19 cellular contexts compared by ENCODE assay signal in genomic region chr20:18166241-18166881, GRCh38. TPM values are rescaled to one million over a fixed set of nuclear protein-coding genes. Genes with fewer than 3 reads are reported as not detected.
DNase-seq lines count a peak whose midpoint lies in the region; ATAC-seq lines count a peak whose summit lies in the region.
"Had no signal": no experiment of that assay in that cellular context is flagged by ENCODE, and none has a peak within 500 bp of the region (broad histone marks: within the 10 kb centered on the region; RNA-seq: fewer than 3 reads in every experiment).

No MANE protein-coding gene starts in this region.

- no peak overlapping the region for H3K27ac ChIP-seq in CD4-positive, CD25-positive, alpha-beta regulatory T cell (ENCODE audit: insufficient read depth, low read length, poor library complexity, severe bottlenecking)
- peak overlapping the region; percentile 43; the same call in 1 of the 2 replicates for H3K27ac ChIP-seq in HUES64 (ENCODE audit: low read depth, low read length)
- H3K27ac ChIP-seq in naive thymus-derived CD4-positive, alpha-beta T cell (ENCODE audit: low read depth, low read length), result no peak overlapping the region
- H3K27ac ChIP-seq: RWPE1, WERI-Rb-1 had no signal

- peak overlapping the region; percentile 1; the same call in 1 of the 2 replicates for H3K9ac ChIP-seq in HUES64 (ENCODE audit: low read depth, low read length)

- intact Hi-C loops in naive thymus-derived CD4-positive, alpha-beta T cell (cut with micrococcal nuclease), result no loop called here

- POLR2A ChIA-PET in activated naive CD8-positive, alpha-beta T cell treated with anti-CD3 and anti-CD28 coated beads, Interleukin-2, amount 10 ng/mL, durations not matched to agents 7 days and 5 days (lab: Charles Lee), result no interaction called here
- POLR2A ChIA-PET in naive thymus-derived CD4-positive, alpha-beta T cell (lab: Charles Lee), result interaction anchor here (0.6 kb wide), 1 partner anchor 74 kb away, joined by 6 read pairs; no protein-coding TSS in a partner anchor

- no peak for ATAC-seq in CD4-positive, CD25-positive, alpha-beta regulatory T cell (ENCODE audit: low read depth in 2 of 2)
- ATAC-seq in activated naive CD8-positive, alpha-beta T cell treated with anti-CD3 and anti-CD28 coated beads, Interleukin-2, amount 10 ng/mL, durations not matched to agents 7 days and 5 days (ENCODE audit: low read depth), result no peak
- ATAC-seq in naive thymus-derived CD4-positive, alpha-beta T cell, result no peak
- ATAC-seq: sciatic nerve had no signal

- WGBS in HUES64, result 66% methylated on average over 5 of the region's 5 CpGs

- H3K9me3 Mint-ChIP-seq in CD4-positive, CD25-positive, alpha-beta regulatory T cell, result peaks cover 0 to 3% (median 0%) of the 10 kb centered on the region in 7 donors
- peaks cover 3% of the 10 kb centered on the region for H3K9me3 Mint-ChIP-seq in activated naive CD8-positive, alpha-beta T cell treated with anti-CD3 and anti-CD28 coated beads, Interleukin-2, amount 10 ng/mL, durations not matched to agents 7 days and 5 days
- no peaks in the 10 kb centered on the region for H3K9me3 Mint-ChIP-seq in naive thymus-derived CD4-positive, alpha-beta T cell
- H3K9me3 Mint-ChIP-seq: activated naive CD4-positive, alpha-beta T cell treated with anti-CD3 and anti-CD28 coated beads for 36 hours had no signal

- H3K36me3 Mint-ChIP-seq in CD4-positive, CD25-positive, alpha-beta regulatory T cell, result peaks cover 63% of the 10 kb centered on the region
- H3K36me3 Mint-ChIP-seq in activated naive CD8-positive, alpha-beta T cell treated with anti-CD3 and anti-CD28 coated beads, Interleukin-2, amount 10 ng/mL, durations not matched to agents 7 days and 5 days, result peaks cover 38% of the 10 kb centered on the region
- H3K36me3 Mint-ChIP-seq in naive thymus-derived CD4-positive, alpha-beta T cell, result peaks cover 26 to 78% (median 39%) of the 10 kb centered on the region in 5 donors

- CTCF ChIA-PET in naive thymus-derived CD4-positive, alpha-beta T cell (lab: Charles Lee), result no interaction called here

- no peaks in the 10 kb centered on the region for H3K9me3 ChIP-seq in CD4-positive, CD25-positive, alpha-beta regulatory T cell (ENCODE audit: control insufficient read depth in 2 of 2, low read length in 2 of 2)
- H3K9me3 ChIP-seq in HUES64 (ENCODE audit: insufficient read depth, low read depth, low read length), result no peaks in the 10 kb centered on the region
- H3K9me3 ChIP-seq in naive thymus-derived CD4-positive, alpha-beta T cell (ENCODE audit: control insufficient read depth in 2 of 3, low read length in 3 of 3), result no peaks in the 10 kb centered on the region
- H3K9me3 ChIP-seq: HAP-1, MG63 had no signal

- peaks cover 27 to 60% (median 37%) of the 10 kb centered on the region in 4 donors for H3K4me1 Mint-ChIP-seq in CD4-positive, CD25-positive, alpha-beta regulatory T cell
- peaks cover 18% of the 10 kb centered on the region for H3K4me1 Mint-ChIP-seq in activated naive CD8-positive, alpha-beta T cell treated with anti-CD3 and anti-CD28 coated beads, Interleukin-2, amount 10 ng/mL, durations not matched to agents 7 days and 5 days
- peaks cover 25 to 83% (median 76%) of the 10 kb centered on the region in 7 donors for H3K4me1 Mint-ChIP-seq in naive thymus-derived CD4-positive, alpha-beta T cell

- H3K4me1 ChIP-seq in CD4-positive, CD25-positive, alpha-beta regulatory T cell (ENCODE audit: control insufficient read depth, insufficient read depth, low read length, poor library complexity, severe bottlenecking), result peaks cover 8% of the 10 kb centered on the region
- H3K4me1 ChIP-seq in HUES64 (ENCODE audit: insufficient read depth, low read length), result peaks cover 29% of the 10 kb centered on the region
- peaks cover 10 to 16% of the 10 kb centered on the region in 2 donors for H3K4me1 ChIP-seq in naive thymus-derived CD4-positive, alpha-beta T cell (ENCODE audit: control insufficient read depth in 2 of 2, insufficient read depth in 2 of 2, low read length in 2 of 2)
- H3K4me1 ChIP-seq: HAP-1 had no signal

- H3K27me3 ChIP-seq in CD4-positive, CD25-positive, alpha-beta regulatory T cell (ENCODE audit: control insufficient read depth, insufficient read depth, low read length), result no peaks in the 10 kb centered on the region
- H3K27me3 ChIP-seq in HUES64 (ENCODE audit: insufficient read depth, low read length), result no peaks in the 10 kb centered on the region
- no peaks in the 10 kb centered on the region for H3K27me3 ChIP-seq in naive thymus-derived CD4-positive, alpha-beta T cell (ENCODE audit: control insufficient read depth in 2 of 2, insufficient read depth in 2 of 2, low read length in 2 of 2)
- H3K27me3 ChIP-seq: MG63 had no signal

- peaks cover 31% of the 10 kb centered on the region for H3K36me3 ChIP-seq in CD4-positive, CD25-positive, alpha-beta regulatory T cell (ENCODE audit: control insufficient read depth, insufficient read depth, low read length)
- peaks cover 47% of the 10 kb centered on the region for H3K36me3 ChIP-seq in HUES64 (ENCODE audit: insufficient read depth, low read length)
- peaks cover 0 to 46% (median 0%) of the 10 kb centered on the region in 3 experiments for H3K36me3 ChIP-seq in naive thymus-derived CD4-positive, alpha-beta T cell (ENCODE audit: control insufficient read depth in 2 of 3, insufficient read depth in 3 of 3, low read length in 3 of 3)
- H3K36me3 ChIP-seq: MG63 had no signal

- DNase-seq in CD4-positive, CD25-positive, alpha-beta regulatory T cell, result no peak
- DNase-seq in activated naive CD8-positive, alpha-beta T cell treated with anti-CD3 and anti-CD28 coated beads, Interleukin-2, amount 10 ng/mL, durations not matched to agents 7 days and 5 days, result no peak
- DNase-seq in naive thymus-derived CD4-positive, alpha-beta T cell, result no peak
- no peak for DNase-seq in epidermal melanocyte (ENCODE audit: insufficient read length, low spot score)
- DNase-seq in NCI-H774 (lab: John Stamatoyannopoulos, UW), result no peak
- no peak for DNase-seq in NCI-H524 treated with DMSO at 0.1 percent for 48 hours (lab: John Stamatoyannopoulos, UW)
- DNase-seq in DMS 273 treated with DMSO at 0.1 percent for 48 hours (lab: John Stamatoyannopoulos, UW), result no peak
- DNase-seq: activated naive CD4-positive, alpha-beta T cell treated with anti-CD3 and anti-CD28 coated beads for 36 hours; DMS53; MG63; NCI-H2081; NCI-H82; stimulated activated CD4-positive, alpha-beta T cell treated with anti-CD3 and anti-CD28 coated beads, Interleukin-2, amount 100 ng/mL, for 48 hours; substantia nigra; WERI-Rb-1 had no signal

- no peaks in the 10 kb centered on the region for H3K27me3 Mint-ChIP-seq in CD4-positive, CD25-positive, alpha-beta regulatory T cell
- no peaks in the 10 kb centered on the region for H3K27me3 Mint-ChIP-seq in activated naive CD8-positive, alpha-beta T cell treated with anti-CD3 and anti-CD28 coated beads, Interleukin-2, amount 10 ng/mL, durations not matched to agents 7 days and 5 days
- no peaks in the 10 kb centered on the region for H3K27me3 Mint-ChIP-seq in naive thymus-derived CD4-positive, alpha-beta T cell

- no peak overlapping the region for H3K4me3 Mint-ChIP-seq in CD4-positive, CD25-positive, alpha-beta regulatory T cell
- H3K4me3 Mint-ChIP-seq in activated naive CD8-positive, alpha-beta T cell treated with anti-CD3 and anti-CD28 coated beads, Interleukin-2, amount 10 ng/mL, durations not matched to agents 7 days and 5 days, result peak overlapping the region; percentile 2
- peak overlapping the region in 6 of 10 donors; percentile 6 to 67 (median 52) for H3K4me3 Mint-ChIP-seq in naive thymus-derived CD4-positive, alpha-beta T cell
- H3K4me3 Mint-ChIP-seq: activated naive CD4-positive, alpha-beta T cell treated with anti-CD3 and anti-CD28 coated beads for 36 hours had no signal

- no peak overlapping the region for H3K4me3 ChIP-seq in CD4-positive, CD25-positive, alpha-beta regulatory T cell (ENCODE audit: low read depth, low read length)
- no peak overlapping the region for H3K4me3 ChIP-seq in HUES64 (ENCODE audit: low read length)
- H3K4me3 ChIP-seq in naive thymus-derived CD4-positive, alpha-beta T cell (ENCODE audit: low read length), result no peak overlapping the region
- H3K4me3 ChIP-seq: HAP-1, MG63 had no signal

- peak overlapping the region; percentile 78 to 87 (median 80) for H3K27ac Mint-ChIP-seq in CD4-positive, CD25-positive, alpha-beta regulatory T cell
- peak overlapping the region; percentile 65 for H3K27ac Mint-ChIP-seq in activated naive CD8-positive, alpha-beta T cell treated with anti-CD3 and anti-CD28 coated beads, Interleukin-2, amount 10 ng/mL, durations not matched to agents 7 days and 5 days
- peak overlapping the region in 8 of 9 donors; percentile 12 to 87 (median 44) for H3K27ac Mint-ChIP-seq in naive thymus-derived CD4-positive, alpha-beta T cell
- H3K27ac Mint-ChIP-seq: activated naive CD4-positive, alpha-beta T cell treated with anti-CD3 and anti-CD28 coated beads for 36 hours had no signal

RNA-seq across cellular contexts. Expression of gene KAT14, which starts 28.7 kb away (rescaled TPM):
- total RNA-seq in CD4-positive, CD25-positive, alpha-beta regulatory T cell, result 7.4 TPM
- 10 to 100 TPM in 3 of 4 donors, 1 to 10 TPM in 1; 10.0 to 15.9 (median 12.5) TPM for polyA plus RNA-seq in CD4-positive, CD25-positive, alpha-beta regulatory T cell
- polyA plus RNA-seq in HUES64 (2013, experiment 1 of 2), result 24.6 TPM
- 22.5 TPM for polyA plus RNA-seq in HUES64 (2013, experiment 2 of 2)
- total RNA-seq in activated naive CD8-positive, alpha-beta T cell treated with anti-CD3 and anti-CD28 coated beads, Interleukin-2, amount 10 ng/mL, durations not matched to agents 7 days and 5 days, result 10 to 100 TPM; 17.7 to 18.0 TPM
- total RNA-seq in naive thymus-derived CD4-positive, alpha-beta T cell, result 10 to 100 TPM; 12.3 to 26.7 (median 16.2) TPM
- polyA plus RNA-seq in naive thymus-derived CD4-positive, alpha-beta T cell, result 10 to 100 TPM; 18.8 to 25.8 TPM

RNA-seq across cellular contexts. Expression of gene PET117, which starts 28.7 kb away (rescaled TPM):
- 11.4 TPM for total RNA-seq in CD4-positive, CD25-positive, alpha-beta regulatory T cell
- polyA plus RNA-seq in CD4-positive, CD25-positive, alpha-beta regulatory T cell, result 10 to 100 TPM; 26.2 to 35.3 (median 29.3) TPM
- polyA plus RNA-seq in HUES64 (2013, experiment 1 of 2), result 17.0 TPM
- polyA plus RNA-seq in HUES64 (2013, experiment 2 of 2), result 19.1 TPM
- 10 to 100 TPM; 13.1 to 15.7 TPM for total RNA-seq in activated naive CD8-positive, alpha-beta T cell treated with anti-CD3 and anti-CD28 coated beads, Interleukin-2, amount 10 ng/mL, durations not matched to agents 7 days and 5 days
- 10 to 100 TPM in 4 of 5 experiments, 1 to 10 TPM in 1; 9.0 to 20.3 (median 11.7) TPM for total RNA-seq in naive thymus-derived CD4-positive, alpha-beta T cell
- polyA plus RNA-seq in naive thymus-derived CD4-positive, alpha-beta T cell, result 10 to 100 TPM; 36.7 to 44.7 TPM

Comparison
In these comparisons a context has a peak if more than half of its experiments do, and no peak if none do; other contexts are left out.
1. H3K4me3 Mint-ChIP-seq: peak in activated naive CD8-positive, alpha-beta T cell treated with anti-CD3 and anti-CD28 coated beads, Interleukin-2, amount 10 ng/mL, durations not matched to agents 7 days and 5 days (single experiment) and naive thymus-derived CD4-positive, alpha-beta T cell (6 of 10); none in CD4-positive, CD25-positive, alpha-beta regulatory T cell (0 of 4).
2. Peak in every context shown above with its lines, with median percentiles within 50 percentile points of each other: H3K27ac Mint-ChIP-seq.